In genomic region chr4:187417761-187418160, GRCh38 we compare ENCODE assay signal across 27 cellular contexts.
DNase-seq lines count a peak whose midpoint lies in the region; ATAC-seq, FAIRE-seq and TF ChIP-seq lines count a peak whose summit lies in the region.
"Had no signal": no experiment of that assay in that cellular context is flagged by ENCODE, and none has a peak within 500 bp of the region (broad histone marks: within the 10 kb centered on the region; RNA-seq: fewer than 3 reads in every experiment).

No MANE protein-coding gene starts in this region.

- H3K23ac ChIP-seq in IMR-90 (ENCODE audit: low read depth, low read length), result no peak overlapping the region

- BruUV-seq in IMR-90 (replicated peaks; lab: Mats Ljungman, UMichigan), result no TSS peak

- H2AK5ac ChIP-seq in IMR-90 (ENCODE audit: low read depth, low read length), result no peak overlapping the region

- TF ChIP-seq POLR2A in IMR-90 (IDR thresholded peaks at IDR 0.05; ENCODE audit: low read depth, low read length), result no peak

- H3K14ac ChIP-seq in IMR-90 (replicated peaks; ENCODE audit: low read depth, low read length), result no peak overlapping the region

- H3K4me2 ChIP-seq in IMR-90 (ENCODE audit: low read depth, low read length) (no peak overlapping the region), OCI-LY1 (ENCODE audit: low read length) (no peak overlapping the region), keratinocyte (ENCODE audit: control insufficient read depth, extremely low read depth, insufficient read depth, low read depth, low read length) (no peak overlapping the region)
- H3K4me2 ChIP-seq: BLaER1, PC-9 had no signal

- H3K4me1 ChIP-seq in IMR-90 (ENCODE audit: control insufficient read depth, insufficient read depth, low read length) (no peaks in the 10 kb centered on the region), OCI-LY1 (ENCODE audit: insufficient read depth, low read length, severe bottlenecking) (no peaks in the 10 kb centered on the region), keratinocyte (ENCODE audit: control insufficient read depth, extremely low read depth, insufficient read depth, low read length) (no peaks in the 10 kb centered on the region)
- H3K4me1 ChIP-seq: BLaER1 had no signal

- H4K20me1 ChIP-seq in IMR-90 (ENCODE audit: insufficient read depth, low read length) (no peaks in the 10 kb centered on the region), OCI-LY1 (ENCODE audit: insufficient read depth, low read length) (no peaks in the 10 kb centered on the region), keratinocyte (ENCODE audit: control insufficient read depth, extremely low read depth, insufficient read depth, low read length) (no peaks in the 10 kb centered on the region)
- H4K20me1 ChIP-seq: BLaER1 had no signal

- H3K9me3 ChIP-seq in IMR-90 (ENCODE audit: control insufficient read depth, insufficient read depth, low read length) (peaks cover 5% of the 10 kb centered on the region; the same call in 1 of the 2 replicates), OCI-LY1 (ENCODE audit: low read length) (no peaks in the 10 kb centered on the region), keratinocyte (ENCODE audit: control insufficient read depth, low read depth, low read length) (no peaks in the 10 kb centered on the region)
- H3K9me3 ChIP-seq: BLaER1 had no signal

- no peak overlapping the region for H3K4me3 ChIP-seq in IMR-90 (ENCODE audit: insufficient read depth, low read depth, low read length)
- no peak overlapping the region for H3K4me3 ChIP-seq in OCI-LY1 (ENCODE audit: low read depth, low read length, poor library complexity, severe bottlenecking)
- H3K4me3 ChIP-seq in keratinocyte (ENCODE audit: control insufficient read depth in 2 of 3, extremely low read depth in 1 of 3, insufficient read depth in 2 of 3, low read depth in 1 of 3, low read length in 3 of 3), result no peak overlapping the region
- H3K4me3 ChIP-seq: BLaER1, GM23248, PC-9, SK-N-MC had no signal

- H3K27me3 ChIP-seq in IMR-90 (ENCODE audit: control insufficient read depth, insufficient read depth, low read length) (no peaks in the 10 kb centered on the region), OCI-LY1 (ENCODE audit: insufficient read depth, low read length) (no peaks in the 10 kb centered on the region), keratinocyte (ENCODE audit: control insufficient read depth, extremely low read depth, insufficient read depth, low read length) (no peaks in the 10 kb centered on the region)
- H3K27me3 ChIP-seq: BLaER1 had no signal

- H3K27ac ChIP-seq in IMR-90 (ENCODE audit: insufficient read depth, low read length), result no peak overlapping the region
- no peak overlapping the region for H3K27ac ChIP-seq in OCI-LY1 (ENCODE audit: low read depth, low read length, poor library complexity, severe bottlenecking)
- H3K27ac ChIP-seq in keratinocyte (ENCODE audit: control insufficient read depth, insufficient read depth, low read length), result no peak overlapping the region
- H3K27ac ChIP-seq: BLaER1, GM23248, PC-9, SK-N-MC had no signal

- dilution Hi-C loops in IMR-90 (cut with HindIII; ENCODE audit: low sequenced_read_pairs, unreplicated experiment), result no loop called here
- dilution Hi-C loops in keratinocyte (cut with MboI; ENCODE audit: extremely low pct_ligation_motif_present, low sequenced_read_pairs), result no loop called here

- no peak overlapping the region for H4K5ac ChIP-seq in IMR-90 (ENCODE audit: low read depth, low read length)

- H4K8ac ChIP-seq in IMR-90 (ENCODE audit: low read depth in 2 of 2, low read length in 2 of 2), result no peak overlapping the region

- no CpG with 5 or more reads among the region's 2 CpGs for WGBS in IMR-90 (ENCODE audit: extremely low coverage in 2 of 2, insufficient read length in 1 of 2), 2 experiments

- no peak overlapping the region for H2BK15ac ChIP-seq in IMR-90 (ENCODE audit: low read depth, low read length)

- POLR2A ChIA-PET in IMR-90 (lab: Charles Lee; ENCODE audit: unreplicated experiment), result no interaction called here

- no peaks in the 10 kb centered on the region for H3K36me3 ChIP-seq in IMR-90 (ENCODE audit: control insufficient read depth, insufficient read depth, low read length)
- no peaks in the 10 kb centered on the region for H3K36me3 ChIP-seq in OCI-LY1 (ENCODE audit: insufficient read depth, low read length)
- H3K36me3 ChIP-seq in keratinocyte (ENCODE audit: control insufficient read depth in 2 of 2, extremely low read depth in 1 of 2, insufficient read depth in 2 of 2, low read length in 2 of 2), result no peaks in the 10 kb centered on the region
- H3K36me3 ChIP-seq: BLaER1 had no signal

- H3K9ac ChIP-seq in IMR-90 (ENCODE audit: low read depth, low read length) (no peak overlapping the region), OCI-LY1 (ENCODE audit: low read length) (no peak overlapping the region), keratinocyte (ENCODE audit: control insufficient read depth, extremely low read depth, insufficient read depth, low read length) (no peak overlapping the region)
- H3K9ac ChIP-seq: BLaER1, GM23248 had no signal

- H2AFZ ChIP-seq in IMR-90 (replicated peaks; ENCODE audit: low read length, poor library complexity) (no peak overlapping the region), OCI-LY1 (ENCODE audit: low read length) (0 out of 2 replicates have a peak overlapping the region, but pooled peaks have one; percentile 30), keratinocyte (ENCODE audit: control insufficient read depth, low read length) (peak overlapping the region; percentile 20)
- H2AFZ ChIP-seq: GM23248, PC-9 had no signal

- H3K79me2 ChIP-seq in OCI-LY1 (ENCODE audit: insufficient read depth, low read length) (no peaks in the 10 kb centered on the region), keratinocyte (ENCODE audit: control insufficient read depth, insufficient read depth, low read length) (no peaks in the 10 kb centered on the region)

- H4K91ac ChIP-seq in IMR-90 (ENCODE audit: insufficient read depth, low read depth, low read length), result no peak overlapping the region

- H2BK5ac ChIP-seq in IMR-90 (ENCODE audit: low read depth, low read length, poor library complexity, severe bottlenecking), result no peak overlapping the region

- no peak overlapping the region for H2BK120ac ChIP-seq in IMR-90 (ENCODE audit: low read depth, low read length)

- H3K18ac ChIP-seq in IMR-90 (ENCODE audit: low read depth, low read length), result peak overlapping the region; percentile 80; the same call in 1 of the 2 replicates

- CTCF ChIA-PET in IMR-90 (lab: Yijun Ruan, JAX), result interaction anchor here (0.6 to 0.7 kb wide), 2 partner anchors 18 to 588 kb away, joined by 3 to 6 read pairs; no protein-coding TSS in a partner anchor

- no peak overlapping the region for H2BK20ac ChIP-seq in IMR-90 (ENCODE audit: low read depth, low read length)

- no peaks in the 10 kb centered on the region for H3K79me1 ChIP-seq in IMR-90 (ENCODE audit: low read depth in 1 of 2, low read length in 2 of 2)

- no peaks in the 10 kb centered on the region for H3F3A ChIP-seq in OCI-LY1 (ENCODE audit: insufficient read depth, low read length)

- no peak overlapping the region for H3K56ac ChIP-seq in IMR-90 (ENCODE audit: extremely low read depth, insufficient read depth, low read length)

- no peaks in the 10 kb centered on the region for H3K9me2 ChIP-seq in OCI-LY1 (ENCODE audit: low read depth, low read length)

- no peak overlapping the region for H2AK9ac ChIP-seq in IMR-90 (replicated peaks; ENCODE audit: low read depth, low read length, poor library complexity)

- intact Hi-C loops in IMR-90 (cut with micrococcal nuclease), result no loop called here

- no peak for FAIRE-seq in keratinocyte (lab: Jason Lieb, UNC)
- FAIRE-seq: D721Med, HTR-8/SVneo had no signal

- TF ChIP-seq RAD21 in IMR-90 (IDR thresholded peaks at IDR 0.05; ENCODE audit: low read length), result no peak

- H3K4ac ChIP-seq in IMR-90 (ENCODE audit: low read depth, low read length), result no peak overlapping the region

- ATAC-seq in IMR-90 (ENCODE audit: low read depth) (no peak), HG02973 (IDR thresholded peaks at IDR 0.05; ENCODE audit: unreplicated experiment) (no peak), esophagus mucosa (no peak)

- DNase-seq in IMR-90 (no peak), T47D (ENCODE audit: low read depth in 1 of 2, low spot score in 1 of 2) (peak; percentile 18 to 57), keratinocyte (ENCODE audit: low read depth, low spot score) (no peak), HPDE6-E6E7 (ENCODE audit: extremely low spot score) (no peak), D341Med (ENCODE audit: low spot score) (no peak)
- DNase-seq: CD4-positive, CD25-positive, alpha-beta regulatory T cell; GM23248; H7; KBM-7; MM.1S; NCI-H1417 treated with DMSO at 0.1 percent for 48 hours; NCI-H187; NCI-H2081 treated with DMSO at 0.1 percent for 48 hours; NCI-H446; NCI-H524 treated with DMSO at 0.1 percent for 48 hours; NCI-H82; NK-92 treated with Interleukin-12 subunit alpha and Interleukin-12 subunit beta, amount 100 ng/mL, for 24 hours; RPMI8226; SHP77 treated with DMSO at 0.1 percent for 48 hours had no signal

- TF ChIP-seq CTCF in IMR-90 (conservative IDR thresholded peaks at IDR 0.05; ENCODE audit: low read depth, low read length), result no peak
- TF ChIP-seq CTCF in OCI-LY1 (IDR thresholded peaks at IDR 0.05; ENCODE audit: low read length), result no peak
- no peak for TF ChIP-seq CTCF in keratinocyte (optimal IDR thresholded peaks at IDR 0.05 in 1 of 3, IDR thresholded peaks at IDR 0.05 in 1 of 3, conservative IDR thresholded peaks at IDR 0.05 in 1 of 3; ENCODE audit: extremely low read depth in 1 of 3, insufficient read depth in 2 of 3, low read length in 3 of 3)

- in situ Hi-C loops in IMR-90 (cut with MboI; ENCODE audit: low sequenced_read_pairs), result no loop called here
- in situ Hi-C loops in T47D (cut with HindIII; ENCODE audit: low pct_unique_long_range_greater_than_20kb, low sequenced_read_pairs), result no loop called here

- H3K9me1 ChIP-seq in IMR-90 (ENCODE audit: insufficient read depth, low read length) (no peaks in the 10 kb centered on the region), keratinocyte (ENCODE audit: control insufficient read depth, extremely low read depth, insufficient read depth, low read length) (no peaks in the 10 kb centered on the region)

TF ChIP-seq in IMR-90, 13 proteins besides CTCF, POLR2A, EP300 and RAD21:
- TF ChIP-seq BHLHE40 (IDR thresholded peaks at IDR 0.05; ENCODE audit: low read depth, low read length) (no peak), MAZ (IDR thresholded peaks at IDR 0.05; ENCODE audit: borderline replicate concordance, low read depth, low read length) (no peak), CHD1 (IDR thresholded peaks at IDR 0.05; ENCODE audit: low read depth, low read length) (no peak), CEBPB (IDR thresholded peaks at IDR 0.05; ENCODE audit: low read depth, low read length) (no peak), FOS (IDR thresholded peaks at IDR 0.05; ENCODE audit: low read depth, low read length) (no peak)

Comparison
In these comparisons a context has a peak if more than half of its experiments do, and no peak if none do; other contexts are left out.
1. DNase-seq: peak in T47D (2 of 2); none in IMR-90 (single experiment), keratinocyte (single experiment), HPDE6-E6E7 (single experiment) and D341Med (single experiment).